Comparison of ENCODE assay signal across 20 cellular contexts in genomic region chr3:101859882-101860281, GRCh38. TPM values are rescaled to one million over a fixed set of nuclear protein-coding genes. Genes with fewer than 3 reads are reported as not detected.
DNase-seq lines count a peak whose midpoint lies in the region; TF ChIP-seq lines count a peak whose summit lies in the region.
"Had no signal": no experiment of that assay in that cellular context is flagged by ENCODE, and none has a peak within 500 bp of the region (broad histone marks: within the 10 kb centered on the region; RNA-seq: fewer than 3 reads in every experiment).

No MANE protein-coding gene starts in this region.

- peaks cover 19% of the 10 kb centered on the region for H3K79me2 ChIP-seq in hepatocyte

- H3K9me3 Mint-ChIP-seq in HFFc6 = peaks cover 13% of the 10 kb centered on the region; the same call in 1 of the 2 replicates
- H3K9me3 Mint-ChIP-seq: CD4-positive, CD25-positive, alpha-beta regulatory T cell had no signal

- 89% methylated on average over 4 of the region's 4 CpGs for WGBS in hepatocyte (ENCODE audit: low lambda C conversion rate, missing lambda C conversion rate)

- no peak overlapping the region for H2AFZ ChIP-seq in hepatocyte

- in situ Hi-C loops in Caki2 (cut with HindIII; ENCODE audit: low pct_unique_long_range_greater_than_20kb, low sequenced_read_pairs) = loop anchor here (10.0 to 25.0 kb wide), 2 partner anchors 302 to 365 kb away; no protein-coding TSS in a partner anchor

- intact Hi-C loops in A673 (cut with micrococcal nuclease; ENCODE audit: unreplicated experiment) = no loop called here

- H3K9me2 ChIP-seq in hepatocyte (replicated peaks; ENCODE audit: insufficient read depth) = no peaks in the 10 kb centered on the region
- H3K9me2 ChIP-seq: SK-N-SH had no signal

- H3K27ac ChIP-seq in hepatocyte (peak overlapping the region; percentile 82), A673 (ENCODE audit: low read depth, low read length, poor library complexity, severe bottlenecking) (no peak overlapping the region)
- H3K27ac ChIP-seq: KMS-11 had no signal

- H3K27me3 ChIP-seq in hepatocyte (no peaks in the 10 kb centered on the region), A673 (replicated peaks; ENCODE audit: insufficient read depth, low read depth, low read length, poor library complexity) (no peaks in the 10 kb centered on the region)
- H3K27me3 ChIP-seq: BE2C had no signal

- H3K36me3 Mint-ChIP-seq in HFFc6 (ENCODE audit: low read depth) = peaks cover 70% of the 10 kb centered on the region

- H3K9me3 ChIP-seq in hepatocyte (ENCODE audit: low read depth) (no peaks in the 10 kb centered on the region), A673 (ENCODE audit: low read depth, low read length, poor library complexity, severe bottlenecking) (no peaks in the 10 kb centered on the region)
- H3K9me3 ChIP-seq: BE2C, SK-N-SH had no signal

- H3K4me3 ChIP-seq in hepatocyte = no peak overlapping the region
- no peak overlapping the region for H3K4me3 ChIP-seq in A673 (ENCODE audit: low read depth, low read length, poor library complexity, severe bottlenecking)
- no peak overlapping the region for H3K4me3 ChIP-seq in foreskin fibroblast (ENCODE audit: low read depth in 1 of 2, low read length in 2 of 2)

- peaks cover 78% of the 10 kb centered on the region for H3K27me3 Mint-ChIP-seq in HFFc6 (ENCODE audit: insufficient read depth)
- H3K27me3 Mint-ChIP-seq: CD4-positive, CD25-positive, alpha-beta regulatory T cell had no signal

- H3K4me2 ChIP-seq in hepatocyte = no peak overlapping the region
- H3K4me2 ChIP-seq: KMS-11, SK-N-SH had no signal

- no TSS peak for BruUV-seq in A673 (replicated peaks; lab: Mats Ljungman, UMichigan)

- peaks cover 18% of the 10 kb centered on the region for H4K20me1 ChIP-seq in hepatocyte (ENCODE audit: insufficient read depth, poor library complexity, severe bottlenecking)

- TF ChIP-seq CTCF in HFFc6 (IDR thresholded peaks at IDR 0.05) = no peak
- no peak for TF ChIP-seq CTCF in hepatocyte (IDR thresholded peaks at IDR 0.05; ENCODE audit: poor library complexity)
- no peak for TF ChIP-seq CTCF in A673 (conservative IDR thresholded peaks at IDR 0.05; ENCODE audit: low read depth, low read length)
- no peak for TF ChIP-seq CTCF in foreskin fibroblast (IDR thresholded peaks at IDR 0.05; ENCODE audit: low read depth, low read length)

- H3K4me3 Mint-ChIP-seq in HFFc6 = no peak overlapping the region; the same call in 1 of the 2 replicates
- H3K4me3 Mint-ChIP-seq: CD4-positive, CD25-positive, alpha-beta regulatory T cell had no signal

- peaks cover 86% of the 10 kb centered on the region for H3K4me1 Mint-ChIP-seq in HFFc6 (ENCODE audit: low read depth)

- H3K36me3 ChIP-seq in hepatocyte (replicated peaks; ENCODE audit: insufficient read depth, low read depth) (no peaks in the 10 kb centered on the region), A673 (ENCODE audit: insufficient read depth, low read length, poor library complexity, severe bottlenecking) (peaks cover 68% of the 10 kb centered on the region)

- H3K4me1 ChIP-seq in hepatocyte (ENCODE audit: insufficient read depth) (peaks cover 8% of the 10 kb centered on the region), A673 (ENCODE audit: insufficient read depth, low read length, poor library complexity, severe bottlenecking) (no peaks in the 10 kb centered on the region)
- H3K4me1 ChIP-seq: BE2C had no signal

- POLR2A ChIA-PET in A673 (lab: Charles Lee; ENCODE audit: low non-redundant PET) = no interaction called here

- H3K27ac Mint-ChIP-seq in HFFc6 = peak overlapping the region; percentile 84

- CTCF ChIA-PET in A673 (lab: Charles Lee) = no interaction called here

- DNase-seq in Caki2 (ENCODE audit: low read depth) = peak; percentile 18
- DNase-seq in HFFc6 = no peak
- no peak for DNase-seq in hepatocyte (ENCODE audit: low spot score)
- peak; percentile 23 for DNase-seq in renal cortical epithelial cell (ENCODE audit: low read depth)
- no peak for DNase-seq in NCI-H345 (lab: John Stamatoyannopoulos, UW)
- DNase-seq in A673 (ENCODE audit: low spot score) = no peak
- no peak for DNase-seq in foreskin fibroblast
- DNase-seq: BE2C; CD4-positive, CD25-positive, alpha-beta regulatory T cell; COR-L47; DMS153; GOT3; MV-4-11; NCI-H1694 treated with DMSO at 0.1 percent for 48 hours; NCI-H524; NCI-H82; RPMI8226; SHP77 treated with DMSO at 0.1 percent for 48 hours; SK-N-SH had no signal

RNA-seq across cellular contexts. Expression of gene NFKBIZ, which starts 10.6 kb away (rescaled TPM):
- total RNA-seq in Caki2 (2014; rRNA removed; shearing (Covaris generic); ENCODE audit: low replicate concordance) = 45.4 and 53.5 TPM in 2 replicates
- total RNA-seq in HFFc6 (2021; fragmentation: NEBNext Ultra II Directional; extraction: Animal tissue kit (Norgen Biotek cat#: 25700)) = 10 to 100 TPM; 51.1 to 64.2 (median 57.8) TPM
- 164 and 182 TPM in 2 replicates for total RNA-seq in hepatocyte
- 160 and 192 TPM in 2 replicates for polyA plus RNA-seq in hepatocyte
- 135 and 224 TPM in 2 replicates for total RNA-seq in renal cortical epithelial cell
- total RNA-seq in A673 (2021) = 11.5 and 15.1 TPM in 2 replicates

Comparison
In these comparisons a context has a peak if more than half of its experiments do, and no peak if none do; other contexts are left out.
1. DNase-seq: peak in Caki2 (single experiment) and renal cortical epithelial cell (single experiment); none in HFFc6 (single experiment), hepatocyte (single experiment), NCI-H345 (single experiment), A673 (single experiment) and foreskin fibroblast (0 of 2).